In the genomic region with DNA sequence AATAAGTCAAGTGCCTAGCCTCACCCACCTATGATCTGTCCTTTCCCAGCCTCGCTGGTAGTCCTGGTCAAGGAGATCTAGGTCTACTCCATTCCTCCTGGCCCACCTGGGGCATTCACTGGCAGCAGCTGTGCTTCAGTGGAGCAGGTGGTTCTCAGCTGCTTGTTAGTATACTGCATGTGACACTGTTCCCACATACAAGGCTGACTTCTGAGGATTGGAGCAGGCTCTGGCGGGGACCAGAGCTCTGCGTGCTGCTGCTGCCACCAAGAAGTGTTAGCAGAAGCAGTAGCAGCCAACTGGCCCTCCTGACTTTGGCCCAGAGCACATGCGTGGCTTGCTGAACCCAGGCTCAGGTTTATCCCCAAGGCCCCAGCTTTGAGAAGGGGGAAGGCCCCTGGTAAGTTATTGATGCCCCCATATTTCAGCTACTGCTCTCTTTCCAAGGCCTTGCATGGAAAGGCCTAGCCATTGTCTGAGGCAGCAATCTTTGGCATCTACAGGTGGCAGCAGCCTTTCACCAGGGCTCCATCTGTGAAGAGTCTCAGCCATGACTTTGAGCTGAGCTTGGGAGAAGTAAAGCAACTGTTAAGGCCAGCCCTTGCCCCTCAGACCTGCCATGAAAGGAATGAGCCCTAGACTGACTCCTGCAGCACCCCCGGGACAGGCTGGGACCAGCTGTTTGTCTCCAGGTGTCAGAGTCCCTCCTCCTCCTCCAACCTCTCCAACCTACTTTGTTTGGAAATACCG, we compare ENCODE assay signal across 9 cellular contexts. TPM values are rescaled to one million over a fixed set of nuclear protein-coding genes. Genes with fewer than 3 reads are reported as not detected.
DNase-seq lines count a peak whose midpoint lies in the region; ATAC-seq and TF ChIP-seq lines count a peak whose summit lies in the region.
"Had no signal": no experiment of that assay in that cellular context is flagged by ENCODE, and none has a peak within 500 bp of the region (broad histone marks: within the 10 kb centered on the region; RNA-seq: fewer than 3 reads in every experiment).

No MANE protein-coding gene starts in this region.

- POLR2A ChIA-PET in naive thymus-derived CD8-positive, alpha-beta T cell (lab: Charles Lee), result interaction anchor here (0.6 to 8.9 kb wide), 3 partner anchors 24 to 64 kb away, joined by 3 to 91 read pairs (median 4); partner anchors contain the start of genes ARHGAP1 and ZNF408

- no peak for TF ChIP-seq POLR2A in breast epithelium (IDR thresholded peaks at IDR 0.05)

- TF ChIP-seq CTCF in GM23338 (conservative IDR thresholded peaks at IDR 0.05; ENCODE audit: low read depth in 2 of 2) (no peak), breast epithelium (IDR thresholded peaks at IDR 0.05) (no peak), progenitor cell of endocrine pancreas (IDR thresholded peaks at IDR 0.05; ENCODE audit: unreplicated experiment) (no peak)

- H3K27me3 Mint-ChIP-seq in GM23338 (ENCODE audit: insufficient read depth, low read depth, poor library complexity), result peaks cover 10% of the 10 kb centered on the region
- no peaks in the 10 kb centered on the region for H3K27me3 Mint-ChIP-seq in naive thymus-derived CD8-positive, alpha-beta T cell
- no peaks in the 10 kb centered on the region for H3K27me3 Mint-ChIP-seq in progenitor cell of endocrine pancreas
- H3K27me3 Mint-ChIP-seq: central memory CD8-positive, alpha-beta T cell had no signal

- no peaks in the 10 kb centered on the region for H3K9me2 ChIP-seq in GM23338 (ENCODE audit: insufficient read depth)

- H3K36me3 Mint-ChIP-seq in GM23338 (ENCODE audit: low read depth) (peaks cover 30% of the 10 kb centered on the region), progenitor cell of endocrine pancreas (ENCODE audit: insufficient read depth) (peaks cover 14% of the 10 kb centered on the region)
- peaks cover 0 to 41% (median 17%) of the 10 kb centered on the region in 3 donors for H3K36me3 Mint-ChIP-seq in naive thymus-derived CD8-positive, alpha-beta T cell

- peaks cover 5% of the 10 kb centered on the region; the same call in 1 of the 2 replicates for H3F3A ChIP-seq in GM23338 (replicated peaks; ENCODE audit: low read depth)

- H3K27ac Mint-ChIP-seq in GM23338 (peak overlapping the region; percentile 91), progenitor cell of endocrine pancreas (no peak overlapping the region)
- H3K27ac Mint-ChIP-seq in naive thymus-derived CD8-positive, alpha-beta T cell, result peak overlapping the region; percentile 88 to 96 (median 91)

- DNase-seq in GM23338 (ENCODE audit: low spot score) (no peak), breast epithelium (ENCODE audit: low spot score in 2 of 2) (no peak), NCI-H82 (lab: John Stamatoyannopoulos, UW) (no peak), progenitor cell of endocrine pancreas (ENCODE audit: low spot score, unreplicated experiment) (no peak)
- no peak for DNase-seq in naive thymus-derived CD8-positive, alpha-beta T cell
- DNase-seq: Karpas-422 had no signal

- intact Hi-C loops in breast epithelium (cut with DNase I; ENCODE audit: low total_unique reads), result no loop called here

- H3K4me1 Mint-ChIP-seq in GM23338, result peaks cover 20% of the 10 kb centered on the region
- H3K4me1 Mint-ChIP-seq in naive thymus-derived CD8-positive, alpha-beta T cell, result peaks cover 41 to 91% (median 85%) of the 10 kb centered on the region in 4 donors
- H3K4me1 Mint-ChIP-seq in progenitor cell of endocrine pancreas (ENCODE audit: low read depth), result peaks cover 4% of the 10 kb centered on the region

- no peaks in the 10 kb centered on the region for H3K27me3 ChIP-seq in GM23338 (ENCODE audit: insufficient read depth)
- no peaks in the 10 kb centered on the region for H3K27me3 ChIP-seq in breast epithelium

- no peaks in the 10 kb centered on the region for H4K20me1 ChIP-seq in GM23338 (replicated peaks; ENCODE audit: insufficient read depth)

- H3K4me3 ChIP-seq in GM23338 (no peak overlapping the region), breast epithelium (no peak overlapping the region)

- peaks cover 19% of the 10 kb centered on the region for H3K4me1 ChIP-seq in GM23338 (ENCODE audit: insufficient read depth)
- H3K4me1 ChIP-seq in breast epithelium, result peaks cover 12 to 13% of the 10 kb centered on the region in 2 donors

- ATAC-seq in GM23338 (no peak), HG03342 (IDR thresholded peaks at IDR 0.05; ENCODE audit: unreplicated experiment) (no peak)
- ATAC-seq in naive thymus-derived CD8-positive, alpha-beta T cell, result no peak

- H3K27ac ChIP-seq in GM23338 (ENCODE audit: low read depth) (peak overlapping the region; percentile 86), breast epithelium (peak overlapping the region; percentile 90 to 97)

- no peak overlapping the region for H3K4me3 Mint-ChIP-seq in GM23338
- H3K4me3 Mint-ChIP-seq in naive thymus-derived CD8-positive, alpha-beta T cell, result peak overlapping the region in 6 of 10 donors; percentile 78 to 86 (median 78)
- no peak overlapping the region for H3K4me3 Mint-ChIP-seq in progenitor cell of endocrine pancreas (ENCODE audit: low read depth)
- H3K4me3 Mint-ChIP-seq: central memory CD8-positive, alpha-beta T cell had no signal

- H3K79me2 ChIP-seq in GM23338 (replicated peaks; ENCODE audit: insufficient read depth), result no peaks in the 10 kb centered on the region

- no peak overlapping the region for H2AFZ ChIP-seq in GM23338

- no peaks in the 10 kb centered on the region for H3K9me3 Mint-ChIP-seq in GM23338
- H3K9me3 Mint-ChIP-seq in naive thymus-derived CD8-positive, alpha-beta T cell, result no peaks in the 10 kb centered on the region
- H3K9me3 Mint-ChIP-seq in progenitor cell of endocrine pancreas (ENCODE audit: low read depth), result no peaks in the 10 kb centered on the region
- H3K9me3 Mint-ChIP-seq: central memory CD8-positive, alpha-beta T cell had no signal

- H3K36me3 ChIP-seq in GM23338 (ENCODE audit: insufficient read depth) (peaks cover 15% of the 10 kb centered on the region; the same call in 1 of the 2 replicates), breast epithelium (peaks cover 14% of the 10 kb centered on the region)

- peak overlapping the region; percentile 11 for H3K4me2 ChIP-seq in GM23338

- H3K9me3 ChIP-seq in breast epithelium, result no peaks in the 10 kb centered on the region

TF ChIP-seq in GM23338, 12 proteins besides CTCF, POLR2A, EP300 and RAD21 (continues in another document):
- TF ChIP-seq ZNF114 (CRISPR knock-in tag; IDR thresholded peaks at IDR 0.05), result no peak
- no peak for TF ChIP-seq NANOG (IDR thresholded peaks at IDR 0.05; ENCODE audit: borderline replicate concordance)
- TF ChIP-seq POLR2AphosphoS5 (IDR thresholded peaks at IDR 0.05; ENCODE audit: low read depth), result no peak

RNA-seq across cellular contexts. Expression of gene ARHGAP1, which starts 26.5 kb away (rescaled TPM):
- 30.4 and 38.1 TPM in 2 replicates for total RNA-seq in GM23338 (2014; rRNA removed; shearing (Covaris generic))
- polyA plus RNA-seq in GM23338 (2016; fragmentation: Nextera tagmentation; extraction: Ambion mirVana), result 23.4 and 23.5 TPM in 2 replicates
- 10 to 100 TPM; 26.5 to 55.7 (median 33.8) TPM for total RNA-seq in breast epithelium
- total RNA-seq in naive thymus-derived CD8-positive, alpha-beta T cell, result 10 to 100 TPM; 67.5 to 71.2 TPM
- polyA plus RNA-seq in naive thymus-derived CD8-positive, alpha-beta T cell, result 10 to 100 TPM; 35.5 to 63.1 (median 43.5) TPM
- total RNA-seq in progenitor cell of endocrine pancreas, result 39.0 and 39.8 TPM in 2 replicates

RNA-seq across cellular contexts. Expression of gene ZNF408, which starts 26.9 kb away (rescaled TPM):
- total RNA-seq in GM23338 (2014; rRNA removed; shearing (Covaris generic)), result 17.2 and 25.6 TPM in 2 replicates
- 6.1 and 7.8 TPM in 2 replicates for polyA plus RNA-seq in GM23338 (2016; fragmentation: Nextera tagmentation; extraction: Ambion mirVana)
- 1 to 10 TPM; 6.4 to 8.0 (median 7.5) TPM for total RNA-seq in breast epithelium
- 10 to 100 TPM; 21.4 to 26.5 TPM for total RNA-seq in naive thymus-derived CD8-positive, alpha-beta T cell
- polyA plus RNA-seq in naive thymus-derived CD8-positive, alpha-beta T cell, result 10 to 100 TPM in 1 of 3 donors, 1 to 10 TPM in 2; 6.3 to 11.7 (median 9.6) TPM
- total RNA-seq in progenitor cell of endocrine pancreas, result 11.6 and 13.7 TPM in 2 replicates

RNA-seq across cellular contexts. Expression of gene F2, which starts 45.1 kb away (rescaled TPM):
- total RNA-seq in GM23338 (2014; rRNA removed; shearing (Covaris generic)), result 0.21 TPM in 1 of 2 replicates, not detected in the other
- polyA plus RNA-seq in GM23338 (2016; fragmentation: Nextera tagmentation; extraction: Ambion mirVana), result 0.31 TPM in 1 of 2 replicates, not detected in the other
- total RNA-seq in breast epithelium (not detected), progenitor cell of endocrine pancreas (21.8 and 22.8 TPM in 2 replicates)
- not detected for total RNA-seq in naive thymus-derived CD8-positive, alpha-beta T cell
- not detected for polyA plus RNA-seq in naive thymus-derived CD8-positive, alpha-beta T cell
- total RNA-seq: lung microvascular endothelial cell had no signal

RNA-seq across cellular contexts. Expression of gene ATG13, which starts 56.5 kb away (rescaled TPM):
- total RNA-seq in GM23338 (2014; rRNA removed; shearing (Covaris generic)), result 71.1 and 71.4 TPM in 2 replicates
- 32.3 and 32.9 TPM in 2 replicates for polyA plus RNA-seq in GM23338 (2016; fragmentation: Nextera tagmentation; extraction: Ambion mirVana)
- total RNA-seq in breast epithelium, result 100 to 1,000 TPM in 1 of 3 donors, 10 to 100 TPM in 2; 84.2 to 113 (median 87.5) TPM
- 10 to 100 TPM; 97.1 to 98.6 TPM for total RNA-seq in naive thymus-derived CD8-positive, alpha-beta T cell
- polyA plus RNA-seq in naive thymus-derived CD8-positive, alpha-beta T cell, result 10 to 100 TPM; 59.6 to 77.9 (median 67.6) TPM
- total RNA-seq in progenitor cell of endocrine pancreas, result 65.6 and 69.8 TPM in 2 replicates

RNA-seq across cellular contexts. Expression of gene HARBI1, which starts 56.9 kb away (rescaled TPM):
- 4.9 and 6.5 TPM in 2 replicates for total RNA-seq in GM23338 (2014; rRNA removed; shearing (Covaris generic))
- 4.2 TPM in 2 replicates for polyA plus RNA-seq in GM23338 (2016; fragmentation: Nextera tagmentation; extraction: Ambion mirVana)
- 1 to 10 TPM; 1.6 to 9.1 (median 3.5) TPM for total RNA-seq in breast epithelium
- 1 to 10 TPM; 8.3 to 9.4 TPM for total RNA-seq in naive thymus-derived CD8-positive, alpha-beta T cell
- 1 to 10 TPM; 5.5 to 7.7 (median 6.0) TPM for polyA plus RNA-seq in naive thymus-derived CD8-positive, alpha-beta T cell
- total RNA-seq in progenitor cell of endocrine pancreas, result 7.9 and 9.0 TPM in 2 replicates

Comparison
In these comparisons a context has a peak if more than half of its experiments do, and no peak if none do; other contexts are left out.
1. H3K4me3 Mint-ChIP-seq: peak in naive thymus-derived CD8-positive, alpha-beta T cell (6 of 10); none in GM23338 (single experiment) and progenitor cell of endocrine pancreas (single experiment).
2. RNA of gene F2, which starts 45.1 kb away (total RNA-seq): 21.8 to 22.8 TPM in progenitor cell of endocrine pancreas; 0.21 TPM in GM23338, not detected in breast epithelium and not detected in naive thymus-derived CD8-positive, alpha-beta T cell; every median in the first group is over 10 times any median in the second.